ENCODE assay signal across 8 cellular contexts in genomic region chr17:41919165-41919817, GRCh38. TPM values are rescaled to one million over a fixed set of nuclear protein-coding genes. Genes with fewer than 3 reads are reported as not detected.
DNase-seq lines count a peak whose midpoint lies in the region; ATAC-seq, FAIRE-seq and TF ChIP-seq lines count a peak whose summit lies in the region.

No MANE protein-coding gene starts in this region.

- no peaks in the 10 kb centered on the region for H3K9me3 Mint-ChIP-seq in activated naive CD4-positive, alpha-beta T cell treated with anti-CD3 and anti-CD28 coated beads, Interleukin-2, amount 50 U/mL, for 72 hours

- CTCF ChIA-PET in AG04450 (lab: Charles Lee), result interaction anchor here (1.9 kb wide), 1 partner anchor 118 kb away, joined by 5 read pairs; no protein-coding TSS in a partner anchor

- POLR2A ChIA-PET in AG04450 (lab: Yijun Ruan, JAX), result interaction anchor here (0.9 to 2.9 kb wide), 10 partner anchors 9 to 108 kb away, joined by 3 to 23 read pairs (median 4); partner anchors contain the start of genes CNP, KLHL11, ODAD4 and P3H4

- TF ChIP-seq CTCF in AG04450 (IDR thresholded peaks at IDR 0.05; ENCODE audit: low read depth, low read length), result no peak

- no peak for DNase-seq in AG04450 (ENCODE audit: low read depth, low spot score)
- peak; percentile 62 for DNase-seq in NCI-H146 (lab: John Stamatoyannopoulos, UW)
- DNase-seq in activated naive CD4-positive, alpha-beta T cell treated with anti-CD3 and anti-CD28 coated beads, Interleukin-2, amount 50 U/mL, for 72 hours (ENCODE audit: low spot score in 2 of 2), result no peak
- DNase-seq in hepatic stellate cell (ENCODE audit: low spot score), result peak; percentile 98
- DNase-seq in renal cortical epithelial cell (ENCODE audit: low read depth), result peak; percentile 31
- no peak for DNase-seq in frontal cortex (ENCODE audit: low spot score in 2 of 2)

- peak overlapping the region; percentile 54 for H3K4me3 ChIP-seq in AG04450 (ENCODE audit: low read depth, low read length)

- H3K27ac ChIP-seq in AG04450 (ENCODE audit: low read depth, low read length), result peak overlapping the region; percentile 52

- ATAC-seq in GM21367 (IDR thresholded peaks at IDR 0.05; ENCODE audit: unreplicated experiment) (peak; percentile 9), HG02973 (IDR thresholded peaks at IDR 0.05; ENCODE audit: unreplicated experiment) (no peak)
- ATAC-seq in activated naive CD4-positive, alpha-beta T cell treated with anti-CD3 and anti-CD28 coated beads, Interleukin-2, amount 50 U/mL, for 72 hours, result peak; percentile 3 to 12

- FAIRE-seq in frontal cortex (lab: Jason Lieb, UNC), result no peak

- H3K27ac Mint-ChIP-seq in activated naive CD4-positive, alpha-beta T cell treated with anti-CD3 and anti-CD28 coated beads, Interleukin-2, amount 50 U/mL, for 72 hours, result peak overlapping the region in 1 of 2 donors; percentile 89

- H3K36me3 Mint-ChIP-seq in activated naive CD4-positive, alpha-beta T cell treated with anti-CD3 and anti-CD28 coated beads, Interleukin-2, amount 50 U/mL, for 72 hours, result peaks cover 5% of the 10 kb centered on the region in 2 donors

- no peaks in the 10 kb centered on the region; the same call in 1 of the 2 replicates for H3K9me3 ChIP-seq in AG04450 (ENCODE audit: control insufficient read depth, insufficient read depth, low read length)

- H3K27me3 ChIP-seq in AG04450 (ENCODE audit: control insufficient read depth, insufficient read depth, low read length), result no peaks in the 10 kb centered on the region

RNA-seq across cellular contexts. Expression of gene ACLY, which starts 0.5 kb away (rescaled TPM):
- 161 and 163 TPM in 2 replicates for polyA plus RNA-seq in AG04450 (2011; rRNA removed)
- polyA minus RNA-seq in AG04450 (2011; rRNA and poly(A)+ RNA removed), result 273 and 347 TPM in 2 replicates
- 100 to 1,000 TPM; 140 to 187 TPM for total RNA-seq in activated naive CD4-positive, alpha-beta T cell treated with anti-CD3 and anti-CD28 coated beads, Interleukin-2, amount 50 U/mL, for 72 hours
- total RNA-seq in renal cortical epithelial cell (343 and 387 TPM in 2 replicates), frontal cortex (140 TPM)

RNA-seq across cellular contexts. Expression of gene ODAD4, which starts 11.1 kb away (rescaled TPM):
- 0.47 and 0.56 TPM in 2 replicates for polyA plus RNA-seq in AG04450 (2011; rRNA removed)
- polyA minus RNA-seq in AG04450 (2011; rRNA and poly(A)+ RNA removed), result 0.74 and 2.0 TPM in 2 replicates
- 1 to 10 TPM; 1.2 to 2.0 TPM for total RNA-seq in activated naive CD4-positive, alpha-beta T cell treated with anti-CD3 and anti-CD28 coated beads, Interleukin-2, amount 50 U/mL, for 72 hours
- total RNA-seq in renal cortical epithelial cell (0.35 and 2.2 TPM in 2 replicates), frontal cortex (3.3 TPM)

RNA-seq across cellular contexts. Expression of gene CNP, which starts 47.3 kb away (rescaled TPM):
- 53.0 and 85.7 TPM in 2 replicates for polyA plus RNA-seq in AG04450 (2011; rRNA removed)
- 126 and 219 TPM in 2 replicates for polyA minus RNA-seq in AG04450 (2011; rRNA and poly(A)+ RNA removed)
- total RNA-seq in activated naive CD4-positive, alpha-beta T cell treated with anti-CD3 and anti-CD28 coated beads, Interleukin-2, amount 50 U/mL, for 72 hours, result 10 to 100 TPM; 63.1 to 85.3 TPM
- total RNA-seq in renal cortical epithelial cell (51.4 and 78.5 TPM in 2 replicates), frontal cortex (50.5 TPM)

RNA-seq across cellular contexts. Expression of gene KLHL11, which starts 54.1 kb away (rescaled TPM):
- 7.6 and 9.3 TPM in 2 replicates for polyA plus RNA-seq in AG04450 (2011; rRNA removed)
- polyA minus RNA-seq in AG04450 (2011; rRNA and poly(A)+ RNA removed), result 28.0 and 39.1 TPM in 2 replicates
- 10 to 100 TPM; 14.1 to 29.3 TPM for total RNA-seq in activated naive CD4-positive, alpha-beta T cell treated with anti-CD3 and anti-CD28 coated beads, Interleukin-2, amount 50 U/mL, for 72 hours
- total RNA-seq in renal cortical epithelial cell (30.6 and 39.7 TPM in 2 replicates), frontal cortex (70.1 TPM)

Comparison
In these comparisons a context has a peak if more than half of its experiments do, and no peak if none do; other contexts are left out.
1. DNase-seq: peak in NCI-H146 (single experiment), hepatic stellate cell (single experiment) and renal cortical epithelial cell (single experiment); none in AG04450 (single experiment), activated naive CD4-positive, alpha-beta T cell treated with anti-CD3 and anti-CD28 coated beads, Interleukin-2, amount 50 U/mL, for 72 hours (0 of 2) and frontal cortex (0 of 2).